8 cellular contexts compared by ENCODE assay signal in genomic region chr2:1817256-1818127, GRCh38.
DNase-seq lines count a peak whose midpoint lies in the region; ATAC-seq and TF ChIP-seq lines count a peak whose summit lies in the region.

No MANE protein-coding gene starts in this region.

- TF ChIP-seq CTCF in GM06990 (IDR thresholded peaks at IDR 0.05; ENCODE audit: insufficient read depth, low read length, poor library complexity, severe bottlenecking) (peak; percentile 97), colonic mucosa (IDR thresholded peaks at IDR 0.05) (peak; percentile 92), right lobe of liver (IDR thresholded peaks at IDR 0.05) (peak; percentile 77 to 99 (median 98))

- 25% methylated on average over 27 of the region's 36 CpGs for WGBS in right lobe of liver (ENCODE audit: insufficient coverage, low coverage, low lambda C conversion rate, missing lambda C conversion rate)

- peak; percentile 96 to 100 (median 98) for ATAC-seq in right lobe of liver
- ATAC-seq in GM18520 (IDR thresholded peaks at IDR 0.05; ENCODE audit: unreplicated experiment), result no peak

- peak overlapping the region; percentile 53 for H3K27ac ChIP-seq in colonic mucosa
- H3K27ac ChIP-seq in right lobe of liver, result no peak overlapping the region

- H3K9me3 ChIP-seq in MG63, result no peaks in the 10 kb centered on the region
- H3K9me3 ChIP-seq in colonic mucosa, result no peaks in the 10 kb centered on the region
- no peaks in the 10 kb centered on the region for H3K9me3 ChIP-seq in right lobe of liver

- H3K27me3 ChIP-seq in GM06990 (replicated peaks; ENCODE audit: control insufficient read depth, insufficient read depth, low read length) (no peaks in the 10 kb centered on the region), MG63 (no peaks in the 10 kb centered on the region), colonic mucosa (no peaks in the 10 kb centered on the region), right lobe of liver (no peaks in the 10 kb centered on the region)

- H3K4me1 ChIP-seq in colonic mucosa, result no peaks in the 10 kb centered on the region
- H3K4me1 ChIP-seq in right lobe of liver, result no peaks in the 10 kb centered on the region

- no peak overlapping the region for H3K9ac ChIP-seq in colonic mucosa (ENCODE audit: low read depth in 2 of 2, low read length in 2 of 2)

- DNase-seq in GM06990 (ENCODE audit: extremely low read depth, insufficient read length) (no peak), GOT3 (lab: John Stamatoyannopoulos, UW) (peak; percentile 75), MG63 (peak; percentile 94), colonic mucosa (peak; percentile 65), right lobe of liver (peak; percentile 83 to 85 (median 84))
- DNase-seq in activated CD4-positive, alpha-beta T cell treated with anti-CD3 and anti-CD28 coated beads for 4 hours, result peak; percentile 29 to 49
- peak; percentile 50 to 68 for DNase-seq in stimulated activated CD4-positive, alpha-beta T cell treated with anti-CD3 and anti-CD28 coated beads, Interleukin-2, amount 100 ng/mL, for 48 hours

- H3K36me3 ChIP-seq in GM06990 (ENCODE audit: control insufficient read depth, insufficient read depth, low read length) (no peaks in the 10 kb centered on the region), MG63 (no peaks in the 10 kb centered on the region), colonic mucosa (no peaks in the 10 kb centered on the region), right lobe of liver (no peaks in the 10 kb centered on the region)

- intact Hi-C loops in colonic mucosa (cut with DNase I) (loop anchor here (10.0 kb wide), 1 partner anchor 73 kb away; the partner anchor contains the start of gene PXDN), right lobe of liver (cut with DNase I) (no loop called here)

- no peak overlapping the region for H3K4me3 ChIP-seq in GM06990 (replicated peaks; ENCODE audit: low read depth, low read length)
- H3K4me3 ChIP-seq in MG63, result no peak overlapping the region
- no peak overlapping the region for H3K4me3 ChIP-seq in colonic mucosa
- H3K4me3 ChIP-seq in right lobe of liver, result no peak overlapping the region

- TF ChIP-seq POLR2A in right lobe of liver (IDR thresholded peaks at IDR 0.05), result no peak
